Comparison of ENCODE assay signal across 1 cellular context in the genomic region with DNA sequence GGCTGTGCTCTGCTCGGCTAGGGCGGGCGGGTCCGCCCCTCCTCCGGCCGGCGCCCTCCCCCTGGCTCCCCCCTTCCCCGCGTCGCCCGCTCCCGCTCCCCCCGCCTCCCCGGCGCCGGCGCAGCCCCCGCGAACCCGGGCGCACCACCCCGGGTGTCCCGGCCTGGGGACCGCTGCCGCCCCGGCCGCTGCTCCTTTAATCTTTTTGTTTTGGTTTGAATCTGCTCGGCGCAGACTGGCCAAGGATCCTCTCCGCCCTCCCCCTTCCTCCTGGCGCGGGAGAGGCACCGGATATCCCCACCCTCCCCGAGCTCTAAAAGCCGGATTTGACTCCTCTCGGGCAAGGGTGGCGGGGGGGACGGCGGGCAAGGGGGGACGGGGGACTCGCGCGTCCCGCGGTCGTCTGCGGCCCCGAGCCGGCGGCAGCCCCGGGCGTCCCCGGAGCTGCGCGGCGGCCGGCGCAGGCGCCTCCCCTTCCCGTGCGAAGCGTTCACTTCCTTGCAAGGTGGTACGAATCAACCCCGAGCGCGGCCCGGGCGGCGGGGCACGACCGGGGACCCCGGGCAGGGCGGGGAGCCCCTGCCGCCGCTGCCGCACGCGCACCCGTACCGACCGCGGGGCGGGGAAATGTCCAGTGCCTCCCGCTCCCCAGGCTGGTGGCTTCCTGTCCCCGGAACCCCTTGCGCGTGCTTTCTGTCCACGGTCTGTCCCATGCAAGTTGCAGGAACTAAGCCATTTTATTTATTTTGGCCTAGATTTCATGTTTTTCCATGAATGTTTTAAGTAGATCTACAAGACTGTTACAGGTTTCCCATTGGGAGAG.
TF ChIP-seq lines count a peak whose summit lies in the region.

A gene with protein sequence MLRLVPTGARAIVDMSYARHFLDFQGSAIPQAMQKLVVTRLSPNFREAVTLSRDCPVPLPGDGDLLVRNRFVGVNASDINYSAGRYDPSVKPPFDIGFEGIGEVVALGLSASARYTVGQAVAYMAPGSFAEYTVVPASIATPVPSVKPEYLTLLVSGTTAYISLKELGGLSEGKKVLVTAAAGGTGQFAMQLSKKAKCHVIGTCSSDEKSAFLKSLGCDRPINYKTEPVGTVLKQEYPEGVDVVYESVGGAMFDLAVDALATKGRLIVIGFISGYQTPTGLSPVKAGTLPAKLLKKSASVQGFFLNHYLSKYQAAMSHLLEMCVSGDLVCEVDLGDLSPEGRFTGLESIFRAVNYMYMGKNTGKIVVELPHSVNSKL (minus strand): TSS at position 11 of the 823 bp plus-strand sequence. CDS start 81 bp downstream, outside the sequence.

TF ChIP-seq in HepG2, 621 proteins besides CTCF, POLR2A, EP300 and RAD21 (continued from another document and continues in another):
- TF ChIP-seq, protein P1, sequence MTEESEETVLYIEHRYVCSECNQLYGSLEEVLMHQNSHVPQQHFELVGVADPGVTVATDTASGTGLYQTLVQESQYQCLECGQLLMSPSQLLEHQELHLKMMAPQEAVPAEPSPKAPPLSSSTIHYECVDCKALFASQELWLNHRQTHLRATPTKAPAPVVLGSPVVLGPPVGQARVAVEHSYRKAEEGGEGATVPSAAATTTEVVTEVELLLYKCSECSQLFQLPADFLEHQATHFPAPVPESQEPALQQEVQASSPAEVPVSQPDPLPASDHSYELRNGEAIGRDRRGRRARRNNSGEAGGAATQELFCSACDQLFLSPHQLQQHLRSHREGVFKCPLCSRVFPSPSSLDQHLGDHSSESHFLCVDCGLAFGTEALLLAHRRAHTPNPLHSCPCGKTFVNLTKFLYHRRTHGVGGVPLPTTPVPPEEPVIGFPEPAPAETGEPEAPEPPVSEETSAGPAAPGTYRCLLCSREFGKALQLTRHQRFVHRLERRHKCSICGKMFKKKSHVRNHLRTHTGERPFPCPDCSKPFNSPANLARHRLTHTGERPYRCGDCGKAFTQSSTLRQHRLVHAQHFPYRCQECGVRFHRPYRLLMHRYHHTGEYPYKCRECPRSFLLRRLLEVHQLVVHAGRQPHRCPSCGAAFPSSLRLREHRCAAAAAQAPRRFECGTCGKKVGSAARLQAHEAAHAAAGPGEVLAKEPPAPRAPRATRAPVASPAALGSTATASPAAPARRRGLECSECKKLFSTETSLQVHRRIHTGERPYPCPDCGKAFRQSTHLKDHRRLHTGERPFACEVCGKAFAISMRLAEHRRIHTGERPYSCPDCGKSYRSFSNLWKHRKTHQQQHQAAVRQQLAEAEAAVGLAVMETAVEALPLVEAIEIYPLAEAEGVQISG (CRISPR knock-in tag; IDR thresholded peaks at IDR 0.05), result peak; percentile 41
- TF ChIP-seq ZNF768 (CRISPR knock-in tag; IDR thresholded peaks at IDR 0.05), result no peak
- TF ChIP-seq TGIF2 (CRISPR knock-in tag; IDR thresholded peaks at IDR 0.05), result no peak
- TF ChIP-seq ZFX (CRISPR knock-in tag; IDR thresholded peaks at IDR 0.05; ENCODE audit: low read depth), result peak; percentile 57
- no peak for TF ChIP-seq ZNF224 (CRISPR knock-in tag; IDR thresholded peaks at IDR 0.05)
- no peak for TF ChIP-seq ZNF564 (CRISPR knock-in tag; IDR thresholded peaks at IDR 0.05)
- TF ChIP-seq STAT5B (CRISPR knock-in tag; IDR thresholded peaks at IDR 0.05), result no peak
- TF ChIP-seq, protein P2, sequence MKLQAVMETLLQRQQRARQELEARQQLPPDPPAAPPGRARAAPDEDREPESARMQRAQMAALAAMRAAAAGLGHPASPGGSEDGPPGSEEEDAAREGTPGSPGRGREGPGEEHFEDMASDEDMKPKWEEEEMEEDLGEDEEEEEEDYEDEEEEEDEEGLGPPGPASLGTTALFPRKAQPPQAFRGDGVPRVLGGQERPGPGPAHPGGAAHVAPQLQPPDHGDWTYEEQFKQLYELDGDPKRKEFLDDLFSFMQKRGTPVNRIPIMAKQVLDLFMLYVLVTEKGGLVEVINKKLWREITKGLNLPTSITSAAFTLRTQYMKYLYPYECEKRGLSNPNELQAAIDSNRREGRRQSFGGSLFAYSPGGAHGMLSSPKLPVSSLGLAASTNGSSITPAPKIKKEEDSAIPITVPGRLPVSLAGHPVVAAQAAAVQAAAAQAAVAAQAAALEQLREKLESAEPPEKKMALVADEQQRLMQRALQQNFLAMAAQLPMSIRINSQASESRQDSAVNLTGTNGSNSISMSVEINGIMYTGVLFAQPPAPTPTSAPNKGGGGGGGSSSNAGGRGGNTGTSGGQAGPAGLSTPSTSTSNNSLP (IDR thresholded peaks at IDR 0.05; ENCODE audit: low read depth, low read length), result no peak
- TF ChIP-seq, protein P3, sequence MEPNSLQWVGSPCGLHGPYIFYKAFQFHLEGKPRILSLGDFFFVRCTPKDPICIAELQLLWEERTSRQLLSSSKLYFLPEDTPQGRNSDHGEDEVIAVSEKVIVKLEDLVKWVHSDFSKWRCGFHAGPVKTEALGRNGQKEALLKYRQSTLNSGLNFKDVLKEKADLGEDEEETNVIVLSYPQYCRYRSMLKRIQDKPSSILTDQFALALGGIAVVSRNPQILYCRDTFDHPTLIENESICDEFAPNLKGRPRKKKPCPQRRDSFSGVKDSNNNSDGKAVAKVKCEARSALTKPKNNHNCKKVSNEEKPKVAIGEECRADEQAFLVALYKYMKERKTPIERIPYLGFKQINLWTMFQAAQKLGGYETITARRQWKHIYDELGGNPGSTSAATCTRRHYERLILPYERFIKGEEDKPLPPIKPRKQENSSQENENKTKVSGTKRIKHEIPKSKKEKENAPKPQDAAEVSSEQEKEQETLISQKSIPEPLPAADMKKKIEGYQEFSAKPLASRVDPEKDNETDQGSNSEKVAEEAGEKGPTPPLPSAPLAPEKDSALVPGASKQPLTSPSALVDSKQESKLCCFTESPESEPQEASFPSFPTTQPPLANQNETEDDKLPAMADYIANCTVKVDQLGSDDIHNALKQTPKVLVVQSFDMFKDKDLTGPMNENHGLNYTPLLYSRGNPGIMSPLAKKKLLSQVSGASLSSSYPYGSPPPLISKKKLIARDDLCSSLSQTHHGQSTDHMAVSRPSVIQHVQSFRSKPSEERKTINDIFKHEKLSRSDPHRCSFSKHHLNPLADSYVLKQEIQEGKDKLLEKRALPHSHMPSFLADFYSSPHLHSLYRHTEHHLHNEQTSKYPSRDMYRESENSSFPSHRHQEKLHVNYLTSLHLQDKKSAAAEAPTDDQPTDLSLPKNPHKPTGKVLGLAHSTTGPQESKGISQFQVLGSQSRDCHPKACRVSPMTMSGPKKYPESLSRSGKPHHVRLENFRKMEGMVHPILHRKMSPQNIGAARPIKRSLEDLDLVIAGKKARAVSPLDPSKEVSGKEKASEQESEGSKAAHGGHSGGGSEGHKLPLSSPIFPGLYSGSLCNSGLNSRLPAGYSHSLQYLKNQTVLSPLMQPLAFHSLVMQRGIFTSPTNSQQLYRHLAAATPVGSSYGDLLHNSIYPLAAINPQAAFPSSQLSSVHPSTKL (CRISPR knock-in tag; IDR thresholded peaks at IDR 0.05), result no peak
- TF ChIP-seq, protein P4, sequence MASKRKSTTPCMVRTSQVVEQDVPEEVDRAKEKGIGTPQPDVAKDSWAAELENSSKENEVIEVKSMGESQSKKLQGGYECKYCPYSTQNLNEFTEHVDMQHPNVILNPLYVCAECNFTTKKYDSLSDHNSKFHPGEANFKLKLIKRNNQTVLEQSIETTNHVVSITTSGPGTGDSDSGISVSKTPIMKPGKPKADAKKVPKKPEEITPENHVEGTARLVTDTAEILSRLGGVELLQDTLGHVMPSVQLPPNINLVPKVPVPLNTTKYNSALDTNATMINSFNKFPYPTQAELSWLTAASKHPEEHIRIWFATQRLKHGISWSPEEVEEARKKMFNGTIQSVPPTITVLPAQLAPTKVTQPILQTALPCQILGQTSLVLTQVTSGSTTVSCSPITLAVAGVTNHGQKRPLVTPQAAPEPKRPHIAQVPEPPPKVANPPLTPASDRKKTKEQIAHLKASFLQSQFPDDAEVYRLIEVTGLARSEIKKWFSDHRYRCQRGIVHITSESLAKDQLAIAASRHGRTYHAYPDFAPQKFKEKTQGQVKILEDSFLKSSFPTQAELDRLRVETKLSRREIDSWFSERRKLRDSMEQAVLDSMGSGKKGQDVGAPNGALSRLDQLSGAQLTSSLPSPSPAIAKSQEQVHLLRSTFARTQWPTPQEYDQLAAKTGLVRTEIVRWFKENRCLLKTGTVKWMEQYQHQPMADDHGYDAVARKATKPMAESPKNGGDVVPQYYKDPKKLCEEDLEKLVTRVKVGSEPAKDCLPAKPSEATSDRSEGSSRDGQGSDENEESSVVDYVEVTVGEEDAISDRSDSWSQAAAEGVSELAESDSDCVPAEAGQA (IDR thresholded peaks at IDR 0.05; ENCODE audit: low read depth), result no peak
- TF ChIP-seq, protein P4 (CRISPR knock-in tag; IDR thresholded peaks at IDR 0.05; ENCODE audit: borderline replicate concordance), result no peak
- TF ChIP-seq TBL1XR1 (IDR thresholded peaks at IDR 0.05; ENCODE audit: borderline replicate concordance, low read length, partially characterized antibody), result no peak
- no peak for TF ChIP-seq HNF4G (IDR thresholded peaks at IDR 0.05; ENCODE audit: borderline replicate concordance, low read depth, low read length)
- TF ChIP-seq HNF4G (CRISPR knock-in tag; IDR thresholded peaks at IDR 0.05; ENCODE audit: borderline replicate concordance, low read depth), result no peak
- TF ChIP-seq PHB2 (IDR thresholded peaks at IDR 0.05; ENCODE audit: partially characterized antibody), result no peak
- TF ChIP-seq, protein P5, sequence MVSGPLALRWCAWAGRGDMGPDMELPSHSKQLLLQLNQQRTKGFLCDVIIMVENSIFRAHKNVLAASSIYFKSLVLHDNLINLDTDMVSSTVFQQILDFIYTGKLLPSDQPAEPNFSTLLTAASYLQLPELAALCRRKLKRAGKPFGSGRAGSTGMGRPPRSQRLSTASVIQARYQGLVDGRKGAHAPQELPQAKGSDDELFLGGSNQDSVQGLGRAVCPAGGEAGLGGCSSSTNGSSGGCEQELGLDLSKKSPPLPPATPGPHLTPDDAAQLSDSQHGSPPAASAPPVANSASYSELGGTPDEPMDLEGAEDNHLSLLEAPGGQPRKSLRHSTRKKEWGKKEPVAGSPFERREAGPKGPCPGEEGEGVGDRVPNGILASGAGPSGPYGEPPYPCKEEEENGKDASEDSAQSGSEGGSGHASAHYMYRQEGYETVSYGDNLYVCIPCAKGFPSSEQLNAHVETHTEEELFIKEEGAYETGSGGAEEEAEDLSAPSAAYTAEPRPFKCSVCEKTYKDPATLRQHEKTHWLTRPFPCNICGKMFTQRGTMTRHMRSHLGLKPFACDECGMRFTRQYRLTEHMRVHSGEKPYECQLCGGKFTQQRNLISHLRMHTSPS (CRISPR knock-in tag; IDR thresholded peaks at IDR 0.05; ENCODE audit: low read depth), result no peak
- TF ChIP-seq, protein P6, sequence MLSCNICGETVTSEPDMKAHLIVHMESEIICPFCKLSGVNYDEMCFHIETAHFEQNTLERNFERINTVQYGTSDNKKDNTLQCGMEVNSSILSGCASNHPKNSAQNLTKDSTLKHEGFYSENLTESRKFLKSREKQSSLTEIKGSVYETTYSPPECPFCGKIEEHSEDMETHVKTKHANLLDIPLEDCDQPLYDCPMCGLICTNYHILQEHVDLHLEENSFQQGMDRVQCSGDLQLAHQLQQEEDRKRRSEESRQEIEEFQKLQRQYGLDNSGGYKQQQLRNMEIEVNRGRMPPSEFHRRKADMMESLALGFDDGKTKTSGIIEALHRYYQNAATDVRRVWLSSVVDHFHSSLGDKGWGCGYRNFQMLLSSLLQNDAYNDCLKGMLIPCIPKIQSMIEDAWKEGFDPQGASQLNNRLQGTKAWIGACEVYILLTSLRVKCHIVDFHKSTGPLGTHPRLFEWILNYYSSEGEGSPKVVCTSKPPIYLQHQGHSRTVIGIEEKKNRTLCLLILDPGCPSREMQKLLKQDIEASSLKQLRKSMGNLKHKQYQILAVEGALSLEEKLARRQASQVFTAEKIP (CRISPR knock-in tag; IDR thresholded peaks at IDR 0.05; ENCODE audit: borderline replicate concordance), result no peak
- TF ChIP-seq KMT2A (CRISPR knock-in tag; IDR thresholded peaks at IDR 0.05), result no peak
- TF ChIP-seq ZNF737 (CRISPR knock-in tag; IDR thresholded peaks at IDR 0.05; ENCODE audit: borderline replicate concordance), result no peak
- no peak for TF ChIP-seq SMC3 (IDR thresholded peaks at IDR 0.05; ENCODE audit: low read length)
- TF ChIP-seq, protein P7, sequence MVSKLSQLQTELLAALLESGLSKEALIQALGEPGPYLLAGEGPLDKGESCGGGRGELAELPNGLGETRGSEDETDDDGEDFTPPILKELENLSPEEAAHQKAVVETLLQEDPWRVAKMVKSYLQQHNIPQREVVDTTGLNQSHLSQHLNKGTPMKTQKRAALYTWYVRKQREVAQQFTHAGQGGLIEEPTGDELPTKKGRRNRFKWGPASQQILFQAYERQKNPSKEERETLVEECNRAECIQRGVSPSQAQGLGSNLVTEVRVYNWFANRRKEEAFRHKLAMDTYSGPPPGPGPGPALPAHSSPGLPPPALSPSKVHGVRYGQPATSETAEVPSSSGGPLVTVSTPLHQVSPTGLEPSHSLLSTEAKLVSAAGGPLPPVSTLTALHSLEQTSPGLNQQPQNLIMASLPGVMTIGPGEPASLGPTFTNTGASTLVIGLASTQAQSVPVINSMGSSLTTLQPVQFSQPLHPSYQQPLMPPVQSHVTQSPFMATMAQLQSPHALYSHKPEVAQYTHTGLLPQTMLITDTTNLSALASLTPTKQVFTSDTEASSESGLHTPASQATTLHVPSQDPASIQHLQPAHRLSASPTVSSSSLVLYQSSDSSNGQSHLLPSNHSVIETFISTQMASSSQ (IDR thresholded peaks at IDR 0.05; ENCODE audit: low read depth), result no peak
- TF ChIP-seq, protein P7 (CRISPR knock-in tag; IDR thresholded peaks at IDR 0.05; ENCODE audit: borderline replicate concordance), result 0 out of 2 replicates have a peak, but pooled peaks have one; percentile 13
